ENCODE assay signal across 1 cellular context in the genomic region with DNA sequence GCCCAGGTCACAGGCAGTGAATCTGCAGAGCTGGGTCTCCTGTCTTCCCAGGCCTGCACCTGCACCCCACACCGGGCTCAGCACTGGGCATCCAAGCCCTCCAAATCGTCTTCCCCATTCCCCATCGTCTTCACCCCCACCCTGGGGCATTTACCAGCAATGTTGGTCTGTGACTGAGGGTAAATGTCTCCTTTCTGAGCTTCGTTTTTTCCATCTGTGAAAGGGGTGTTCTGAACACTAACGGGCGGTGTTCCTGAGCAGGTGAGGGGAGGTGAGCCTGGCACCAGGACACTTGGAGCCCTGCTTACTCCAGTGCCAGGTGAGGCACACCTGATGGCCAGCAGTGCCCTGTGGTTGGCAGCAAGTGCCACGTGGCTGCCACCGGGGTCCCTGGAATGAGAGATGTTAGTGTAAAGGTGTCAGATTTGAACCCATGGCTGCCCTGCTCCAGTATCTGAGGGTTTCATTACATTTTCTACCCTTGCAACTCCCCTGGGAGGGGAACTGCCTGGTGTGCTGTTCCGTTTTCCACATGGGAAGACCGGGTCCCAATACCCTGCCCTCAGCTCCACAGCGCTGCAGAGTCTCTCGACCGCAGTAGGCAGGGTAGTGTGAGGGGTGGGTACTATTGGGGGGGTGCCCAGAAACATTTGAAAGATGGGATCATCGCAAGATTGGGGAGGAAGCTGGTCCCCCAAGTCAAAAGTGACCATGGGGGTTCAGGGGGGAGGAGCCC.
TF ChIP-seq lines count a peak whose summit lies in the region.

No MANE protein-coding gene starts in this region.

TF ChIP-seq in HepG2, 621 proteins besides CTCF, POLR2A, EP300 and RAD21 (continued from another document and continues in another):
- TF ChIP-seq, protein P1, sequence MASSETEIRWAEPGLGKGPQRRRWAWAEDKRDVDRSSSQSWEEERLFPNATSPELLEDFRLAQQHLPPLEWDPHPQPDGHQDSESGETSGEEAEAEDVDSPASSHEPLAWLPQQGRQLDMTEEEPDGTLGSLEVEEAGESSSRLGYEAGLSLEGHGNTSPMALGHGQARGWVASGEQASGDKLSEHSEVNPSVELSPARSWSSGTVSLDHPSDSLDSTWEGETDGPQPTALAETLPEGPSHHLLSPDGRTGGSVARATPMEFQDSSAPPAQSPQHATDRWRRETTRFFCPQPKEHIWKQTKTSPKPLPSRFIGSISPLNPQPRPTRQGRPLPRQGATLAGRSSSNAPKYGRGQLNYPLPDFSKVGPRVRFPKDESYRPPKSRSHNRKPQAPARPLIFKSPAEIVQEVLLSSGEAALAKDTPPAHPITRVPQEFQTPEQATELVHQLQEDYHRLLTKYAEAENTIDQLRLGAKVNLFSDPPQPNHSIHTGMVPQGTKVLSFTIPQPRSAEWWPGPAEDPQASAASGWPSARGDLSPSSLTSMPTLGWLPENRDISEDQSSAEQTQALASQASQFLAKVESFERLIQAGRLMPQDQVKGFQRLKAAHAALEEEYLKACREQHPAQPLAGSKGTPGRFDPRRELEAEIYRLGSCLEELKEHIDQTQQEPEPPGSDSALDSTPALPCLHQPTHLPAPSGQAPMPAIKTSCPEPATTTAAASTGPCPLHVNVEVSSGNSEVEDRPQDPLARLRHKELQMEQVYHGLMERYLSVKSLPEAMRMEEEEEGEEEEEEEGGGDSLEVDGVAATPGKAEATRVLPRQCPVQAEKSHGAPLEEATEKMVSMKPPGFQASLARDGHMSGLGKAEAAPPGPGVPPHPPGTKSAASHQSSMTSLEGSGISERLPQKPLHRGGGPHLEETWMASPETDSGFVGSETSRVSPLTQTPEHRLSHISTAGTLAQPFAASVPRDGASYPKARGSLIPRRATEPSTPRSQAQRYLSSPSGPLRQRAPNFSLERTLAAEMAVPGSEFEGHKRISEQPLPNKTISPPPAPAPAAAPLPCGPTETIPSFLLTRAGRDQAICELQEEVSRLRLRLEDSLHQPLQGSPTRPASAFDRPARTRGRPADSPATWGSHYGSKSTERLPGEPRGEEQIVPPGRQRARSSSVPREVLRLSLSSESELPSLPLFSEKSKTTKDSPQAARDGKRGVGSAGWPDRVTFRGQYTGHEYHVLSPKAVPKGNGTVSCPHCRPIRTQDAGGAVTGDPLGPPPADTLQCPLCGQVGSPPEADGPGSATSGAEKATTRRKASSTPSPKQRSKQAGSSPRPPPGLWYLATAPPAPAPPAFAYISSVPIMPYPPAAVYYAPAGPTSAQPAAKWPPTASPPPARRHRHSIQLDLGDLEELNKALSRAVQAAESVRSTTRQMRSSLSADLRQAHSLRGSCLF (CRISPR knock-in tag; IDR thresholded peaks at IDR 0.05; ENCODE audit: borderline replicate concordance): no peak
- TF ChIP-seq IRF2 (CRISPR knock-in tag; IDR thresholded peaks at IDR 0.05) (no peak), NKX3-1 (CRISPR knock-in tag; IDR thresholded peaks at IDR 0.05) (no peak), ZNF616 (CRISPR knock-in tag; IDR thresholded peaks at IDR 0.05; ENCODE audit: low read depth) (no peak), ATF7 (IDR thresholded peaks at IDR 0.05) (no peak), ATF7 (CRISPR knock-in tag; IDR thresholded peaks at IDR 0.05) (0 out of 2 replicates have a peak, but pooled peaks have one; percentile 7), MLLT10 (CRISPR knock-in tag; IDR thresholded peaks at IDR 0.05) (no peak), ZNF343 (CRISPR knock-in tag; IDR thresholded peaks at IDR 0.05) (no peak), ZNF160 (CRISPR knock-in tag; IDR thresholded peaks at IDR 0.05) (no peak), U2AF2 (IDR thresholded peaks at IDR 0.05; ENCODE audit: low read depth, low read length) (no peak), FOXP1 (IDR thresholded peaks at IDR 0.05) (no peak), FOXP1 (CRISPR knock-in tag; IDR thresholded peaks at IDR 0.05) (no peak), HES4 (CRISPR knock-in tag; IDR thresholded peaks at IDR 0.05; ENCODE audit: borderline replicate concordance) (no peak), SRSF1 (optimal IDR thresholded peaks at IDR 0.05; ENCODE audit: low read depth, low read length) (no peak), CHCHD3 (CRISPR knock-in tag; IDR thresholded peaks at IDR 0.05) (no peak), ADNP (CRISPR knock-in tag; IDR thresholded peaks at IDR 0.05) (no peak), ZNF557 (CRISPR knock-in tag; IDR thresholded peaks at IDR 0.05) (0 out of 2 replicates have a peak, but pooled peaks have one; percentile 0), ZNF382 (CRISPR knock-in tag; IDR thresholded peaks at IDR 0.05; ENCODE audit: borderline replicate concordance) (no peak), FOXC1 (CRISPR knock-in tag; IDR thresholded peaks at IDR 0.05; ENCODE audit: borderline replicate concordance) (peak; percentile 19; the same call in 1 of the 2 replicates), RNF2 (conservative IDR thresholded peaks at IDR 0.05; ENCODE audit: low read depth) (no peak), MXD4 (CRISPR knock-in tag; IDR thresholded peaks at IDR 0.05) (no peak), KDM2A (CRISPR knock-in tag; IDR thresholded peaks at IDR 0.05; ENCODE audit: borderline replicate concordance, low read depth) (no peak), NONO (IDR thresholded peaks at IDR 0.05) (no peak), NONO (CRISPR knock-in tag; conservative IDR thresholded peaks at IDR 0.05) (peak; percentile 31; the same call in 1 of the 2 replicates), AGO1 (IDR thresholded peaks at IDR 0.05; ENCODE audit: low read depth, low read length, poor library complexity, severe bottlenecking) (peak; percentile 15), FLYWCH1 (CRISPR knock-in tag; IDR thresholded peaks at IDR 0.05) (no peak), BCL6 (CRISPR knock-in tag; IDR thresholded peaks at IDR 0.05) (no peak), ZNF562 (CRISPR knock-in tag; IDR thresholded peaks at IDR 0.05; ENCODE audit: borderline replicate concordance) (no peak), SOX5 (CRISPR knock-in tag; IDR thresholded peaks at IDR 0.05; ENCODE audit: borderline replicate concordance) (no peak)
- TF ChIP-seq, protein P2, sequence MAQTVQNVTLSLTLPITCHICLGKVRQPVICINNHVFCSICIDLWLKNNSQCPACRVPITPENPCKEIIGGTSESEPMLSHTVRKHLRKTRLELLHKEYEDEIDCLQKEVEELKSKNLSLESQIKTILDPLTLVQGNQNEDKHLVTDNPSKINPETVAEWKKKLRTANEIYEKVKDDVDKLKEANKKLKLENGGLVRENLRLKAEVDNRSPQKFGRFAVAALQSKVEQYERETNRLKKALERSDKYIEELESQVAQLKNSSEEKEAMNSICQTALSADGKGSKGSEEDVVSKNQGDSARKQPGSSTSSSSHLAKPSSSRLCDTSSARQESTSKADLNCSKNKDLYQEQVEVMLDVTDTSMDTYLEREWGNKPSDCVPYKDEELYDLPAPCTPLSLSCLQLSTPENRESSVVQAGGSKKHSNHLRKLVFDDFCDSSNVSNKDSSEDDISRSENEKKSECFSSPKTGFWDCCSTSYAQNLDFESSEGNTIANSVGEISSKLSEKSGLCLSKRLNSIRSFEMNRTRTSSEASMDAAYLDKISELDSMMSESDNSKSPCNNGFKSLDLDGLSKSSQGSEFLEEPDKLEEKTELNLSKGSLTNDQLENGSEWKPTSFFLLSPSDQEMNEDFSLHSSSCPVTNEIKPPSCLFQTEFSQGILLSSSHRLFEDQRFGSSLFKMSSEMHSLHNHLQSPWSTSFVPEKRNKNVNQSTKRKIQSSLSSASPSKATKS (CRISPR knock-in tag; IDR thresholded peaks at IDR 0.05): no peak
- TF ChIP-seq, protein P3, sequence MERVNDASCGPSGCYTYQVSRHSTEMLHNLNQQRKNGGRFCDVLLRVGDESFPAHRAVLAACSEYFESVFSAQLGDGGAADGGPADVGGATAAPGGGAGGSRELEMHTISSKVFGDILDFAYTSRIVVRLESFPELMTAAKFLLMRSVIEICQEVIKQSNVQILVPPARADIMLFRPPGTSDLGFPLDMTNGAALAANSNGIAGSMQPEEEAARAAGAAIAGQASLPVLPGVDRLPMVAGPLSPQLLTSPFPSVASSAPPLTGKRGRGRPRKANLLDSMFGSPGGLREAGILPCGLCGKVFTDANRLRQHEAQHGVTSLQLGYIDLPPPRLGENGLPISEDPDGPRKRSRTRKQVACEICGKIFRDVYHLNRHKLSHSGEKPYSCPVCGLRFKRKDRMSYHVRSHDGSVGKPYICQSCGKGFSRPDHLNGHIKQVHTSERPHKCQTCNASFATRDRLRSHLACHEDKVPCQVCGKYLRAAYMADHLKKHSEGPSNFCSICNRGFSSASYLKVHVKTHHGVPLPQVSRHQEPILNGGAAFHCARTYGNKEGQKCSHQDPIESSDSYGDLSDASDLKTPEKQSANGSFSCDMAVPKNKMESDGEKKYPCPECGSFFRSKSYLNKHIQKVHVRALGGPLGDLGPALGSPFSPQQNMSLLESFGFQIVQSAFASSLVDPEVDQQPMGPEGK (CRISPR knock-in tag; IDR thresholded peaks at IDR 0.05): no peak
- TF ChIP-seq, protein P4, sequence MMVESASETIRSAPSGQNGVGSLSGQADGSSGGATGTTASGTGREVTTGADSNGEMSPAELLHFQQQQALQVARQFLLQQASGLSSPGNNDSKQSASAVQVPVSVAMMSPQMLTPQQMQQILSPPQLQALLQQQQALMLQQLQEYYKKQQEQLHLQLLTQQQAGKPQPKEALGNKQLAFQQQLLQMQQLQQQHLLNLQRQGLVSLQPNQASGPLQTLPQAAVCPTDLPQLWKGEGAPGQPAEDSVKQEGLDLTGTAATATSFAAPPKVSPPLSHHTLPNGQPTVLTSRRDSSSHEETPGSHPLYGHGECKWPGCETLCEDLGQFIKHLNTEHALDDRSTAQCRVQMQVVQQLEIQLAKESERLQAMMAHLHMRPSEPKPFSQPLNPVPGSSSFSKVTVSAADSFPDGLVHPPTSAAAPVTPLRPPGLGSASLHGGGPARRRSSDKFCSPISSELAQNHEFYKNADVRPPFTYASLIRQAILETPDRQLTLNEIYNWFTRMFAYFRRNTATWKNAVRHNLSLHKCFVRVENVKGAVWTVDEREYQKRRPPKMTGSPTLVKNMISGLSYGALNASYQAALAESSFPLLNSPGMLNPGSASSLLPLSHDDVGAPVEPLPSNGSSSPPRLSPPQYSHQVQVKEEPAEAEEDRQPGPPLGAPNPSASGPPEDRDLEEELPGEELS (CRISPR knock-in tag; IDR thresholded peaks at IDR 0.05): no peak
- TF ChIP-seq, protein P5, sequence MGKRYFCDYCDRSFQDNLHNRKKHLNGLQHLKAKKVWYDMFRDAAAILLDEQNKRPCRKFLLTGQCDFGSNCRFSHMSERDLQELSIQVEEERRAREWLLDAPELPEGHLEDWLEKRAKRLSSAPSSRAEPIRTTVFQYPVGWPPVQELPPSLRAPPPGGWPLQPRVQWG (CRISPR knock-in tag; IDR thresholded peaks at IDR 0.05; ENCODE audit: borderline replicate concordance, low read depth): no peak
- TF ChIP-seq, protein P6, sequence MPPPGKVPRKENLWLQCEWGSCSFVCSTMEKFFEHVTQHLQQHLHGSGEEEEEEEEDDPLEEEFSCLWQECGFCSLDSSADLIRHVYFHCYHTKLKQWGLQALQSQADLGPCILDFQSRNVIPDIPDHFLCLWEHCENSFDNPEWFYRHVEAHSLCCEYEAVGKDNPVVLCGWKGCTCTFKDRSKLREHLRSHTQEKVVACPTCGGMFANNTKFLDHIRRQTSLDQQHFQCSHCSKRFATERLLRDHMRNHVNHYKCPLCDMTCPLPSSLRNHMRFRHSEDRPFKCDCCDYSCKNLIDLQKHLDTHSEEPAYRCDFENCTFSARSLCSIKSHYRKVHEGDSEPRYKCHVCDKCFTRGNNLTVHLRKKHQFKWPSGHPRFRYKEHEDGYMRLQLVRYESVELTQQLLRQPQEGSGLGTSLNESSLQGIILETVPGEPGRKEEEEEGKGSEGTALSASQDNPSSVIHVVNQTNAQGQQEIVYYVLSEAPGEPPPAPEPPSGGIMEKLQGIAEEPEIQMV (CRISPR knock-in tag; IDR thresholded peaks at IDR 0.05; ENCODE audit: low read depth): 0 out of 2 replicates have a peak, but pooled peaks have one; percentile 6
- TF ChIP-seq, protein P7, sequence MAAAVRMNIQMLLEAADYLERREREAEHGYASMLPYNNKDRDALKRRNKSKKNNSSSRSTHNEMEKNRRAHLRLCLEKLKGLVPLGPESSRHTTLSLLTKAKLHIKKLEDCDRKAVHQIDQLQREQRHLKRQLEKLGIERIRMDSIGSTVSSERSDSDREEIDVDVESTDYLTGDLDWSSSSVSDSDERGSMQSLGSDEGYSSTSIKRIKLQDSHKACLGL (CRISPR knock-in tag; IDR thresholded peaks at IDR 0.05): 0 out of 2 replicates have a peak, but pooled peaks have one; percentile 4
- TF ChIP-seq, protein P8, sequence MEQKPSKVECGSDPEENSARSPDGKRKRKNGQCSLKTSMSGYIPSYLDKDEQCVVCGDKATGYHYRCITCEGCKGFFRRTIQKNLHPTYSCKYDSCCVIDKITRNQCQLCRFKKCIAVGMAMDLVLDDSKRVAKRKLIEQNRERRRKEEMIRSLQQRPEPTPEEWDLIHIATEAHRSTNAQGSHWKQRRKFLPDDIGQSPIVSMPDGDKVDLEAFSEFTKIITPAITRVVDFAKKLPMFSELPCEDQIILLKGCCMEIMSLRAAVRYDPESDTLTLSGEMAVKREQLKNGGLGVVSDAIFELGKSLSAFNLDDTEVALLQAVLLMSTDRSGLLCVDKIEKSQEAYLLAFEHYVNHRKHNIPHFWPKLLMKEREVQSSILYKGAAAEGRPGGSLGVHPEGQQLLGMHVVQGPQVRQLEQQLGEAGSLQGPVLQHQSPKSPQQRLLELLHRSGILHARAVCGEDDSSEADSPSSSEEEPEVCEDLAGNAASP (CRISPR knock-in tag; IDR thresholded peaks at IDR 0.05; ENCODE audit: borderline replicate concordance): no peak
- TF ChIP-seq, protein P9, sequence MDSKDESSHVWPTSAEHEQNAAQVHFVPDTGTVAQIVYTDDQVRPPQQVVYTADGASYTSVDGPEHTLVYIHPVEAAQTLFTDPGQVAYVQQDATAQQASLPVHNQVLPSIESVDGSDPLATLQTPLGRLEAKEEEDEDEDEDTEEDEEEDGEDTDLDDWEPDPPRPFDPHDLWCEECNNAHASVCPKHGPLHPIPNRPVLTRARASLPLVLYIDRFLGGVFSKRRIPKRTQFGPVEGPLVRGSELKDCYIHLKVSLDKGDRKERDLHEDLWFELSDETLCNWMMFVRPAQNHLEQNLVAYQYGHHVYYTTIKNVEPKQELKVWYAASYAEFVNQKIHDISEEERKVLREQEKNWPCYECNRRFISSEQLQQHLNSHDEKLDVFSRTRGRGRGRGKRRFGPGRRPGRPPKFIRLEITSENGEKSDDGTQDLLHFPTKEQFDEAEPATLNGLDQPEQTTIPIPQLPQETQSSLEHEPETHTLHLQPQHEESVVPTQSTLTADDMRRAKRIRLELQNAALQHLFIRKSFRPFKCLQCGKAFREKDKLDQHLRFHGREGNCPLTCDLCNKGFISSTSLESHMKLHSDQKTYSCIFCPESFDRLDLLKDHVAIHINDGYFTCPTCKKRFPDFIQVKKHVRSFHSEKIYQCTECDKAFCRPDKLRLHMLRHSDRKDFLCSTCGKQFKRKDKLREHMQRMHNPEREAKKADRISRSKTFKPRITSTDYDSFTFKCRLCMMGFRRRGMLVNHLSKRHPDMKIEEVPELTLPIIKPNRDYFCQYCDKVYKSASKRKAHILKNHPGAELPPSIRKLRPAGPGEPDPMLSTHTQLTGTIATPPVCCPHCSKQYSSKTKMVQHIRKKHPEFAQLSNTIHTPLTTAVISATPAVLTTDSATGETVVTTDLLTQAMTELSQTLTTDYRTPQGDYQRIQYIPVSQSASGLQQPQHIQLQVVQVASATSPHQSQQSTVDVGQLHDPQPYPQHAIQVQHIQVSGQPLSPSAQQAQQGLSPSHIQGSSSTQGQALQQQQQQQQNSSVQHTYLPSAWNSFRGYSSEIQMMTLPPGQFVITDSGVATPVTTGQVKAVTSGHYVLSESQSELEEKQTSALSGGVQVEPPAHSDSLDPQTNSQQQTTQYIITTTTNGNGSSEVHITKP (CRISPR knock-in tag; IDR thresholded peaks at IDR 0.05; ENCODE audit: low read depth): no peak
